Comparison of ENCODE assay signal across 30 cellular contexts in the genomic region with DNA sequence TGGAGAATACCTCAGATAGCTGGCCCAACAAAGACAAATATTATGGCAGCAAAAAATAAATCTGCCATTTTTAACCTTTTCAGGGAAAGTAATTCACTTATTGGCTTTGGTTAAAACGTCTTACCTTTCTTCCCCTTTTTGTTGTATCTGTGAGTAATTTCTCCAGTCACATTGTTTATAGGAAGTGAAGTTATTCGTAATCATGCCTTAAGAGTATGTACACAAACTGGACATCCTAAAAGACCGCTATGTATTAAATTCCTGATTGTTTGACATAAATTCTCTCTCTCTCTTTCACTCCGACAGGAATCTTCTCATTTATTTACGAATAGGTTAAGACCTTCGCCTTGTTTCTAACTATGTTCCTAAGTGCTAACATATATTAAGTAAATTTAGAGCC.
"Had no signal": no experiment of that assay in that cellular context is flagged by ENCODE, and none has a peak within 500 bp of the region (broad histone marks: within the 10 kb centered on the region; RNA-seq: fewer than 3 reads in every experiment).

No MANE protein-coding gene starts in this region.

- H3K4me1 ChIP-seq: adrenal gland, ascending aorta, body of pancreas, breast epithelium had no signal

- H3K27me3 ChIP-seq: adrenal gland, ascending aorta, body of pancreas, brain microvascular endothelial cell, breast epithelium, cardiac muscle cell had no signal

- DNase-seq: activated effector memory CD4-positive, alpha-beta T cell treated with anti-CD3 and anti-CD28 coated beads, Interleukin-2, amount 50 U/mL, for 16 hours; activated effector memory CD4-positive, alpha-beta T cell treated with Interleukin-2 at 50 U/mL for 16 hours; activated gamma-delta T cell; activated gamma-delta T cell treated with Interleukin-2 at 50 U/mL for 16 hours; activated naive CD4-positive, alpha-beta T cell; activated naive CD4-positive, alpha-beta T cell treated with anti-CD3 and anti-CD28 coated beads for 36 hours; activated naive CD4-positive, alpha-beta T cell treated with anti-CD3 and anti-CD28 coated beads, Interleukin-2, amount 10 ng/mL, durations not matched to agents 7 days and 5 days; activated naive CD4-positive, alpha-beta T cell treated with anti-CD3 and anti-CD28 coated beads, Interleukin-2, amount 50 U/mL, for 16 hours; activated naive CD4-positive, alpha-beta T cell treated with Interleukin-2 at 50 U/mL for 16 hours; activated naive CD8-positive, alpha-beta T cell treated with anti-CD3 and anti-CD28 coated beads for 36 hours; activated naive CD8-positive, alpha-beta T cell treated with anti-CD3 and anti-CD28 coated beads, Interleukin-2, amount 10 ng/mL, durations not matched to agents 7 days and 5 days; activated naive CD8-positive, alpha-beta T cell treated with anti-CD3 and anti-CD28 coated beads, Interleukin-2, amount 50 U/mL, for 24 hours; activated T-cell treated with anti-CD3 and anti-CD28 coated beads, Interleukin-2, amount 50 U/mL, for 4 hours; activated T-cell treated with anti-CD3 and anti-CD28 coated beads, Interleukin-2, amount 50 U/mL, for 48 hours; activated T-cell treated with anti-CD3 and anti-CD28 coated beads, Interleukin-2, amount 50 U/mL, for 72 hours; adrenal gland; amniotic stem cell; amygdala; anterior cingulate cortex; aorta; body of pancreas; brain microvascular endothelial cell; caudate nucleus; central memory CD4-positive, alpha-beta T cell; cerebellar nuclear complex had no signal

- H3K36me3 ChIP-seq: adrenal gland, ascending aorta, brain microvascular endothelial cell, breast epithelium, cardiac muscle cell had no signal

- ATAC-seq: activated naive CD4-positive, alpha-beta T cell treated with anti-CD3 and anti-CD28 coated beads, Interleukin-2, amount 50 U/mL, for 72 hours; activated naive CD8-positive, alpha-beta T cell treated with anti-CD3 and anti-CD28 coated beads, Interleukin-2, amount 50 U/mL, for 24 hours; activated T-cell treated with anti-CD3 and anti-CD28 coated beads, Interleukin-2, amount 50 U/mL, for 4 hours; activated T-cell treated with anti-CD3 and anti-CD28 coated beads, Interleukin-2, amount 50 U/mL, for 72 hours; activated T-helper 17 cell treated with anti-CD3 and anti-CD28 coated beads, Interleukin-2, amount 50 U/mL, for 72 hours; body of pancreas had no signal

- H3K9me3 ChIP-seq: adrenal gland, ascending aorta, body of pancreas, breast epithelium had no signal

- H3K27ac ChIP-seq: adrenal gland, ascending aorta, body of pancreas, brain microvascular endothelial cell, breast epithelium, cardiac muscle cell had no signal

- H3K4me3 ChIP-seq: adrenal gland, ascending aorta, body of pancreas, breast epithelium, cardiac muscle cell had no signal
